In the genomic region with DNA sequence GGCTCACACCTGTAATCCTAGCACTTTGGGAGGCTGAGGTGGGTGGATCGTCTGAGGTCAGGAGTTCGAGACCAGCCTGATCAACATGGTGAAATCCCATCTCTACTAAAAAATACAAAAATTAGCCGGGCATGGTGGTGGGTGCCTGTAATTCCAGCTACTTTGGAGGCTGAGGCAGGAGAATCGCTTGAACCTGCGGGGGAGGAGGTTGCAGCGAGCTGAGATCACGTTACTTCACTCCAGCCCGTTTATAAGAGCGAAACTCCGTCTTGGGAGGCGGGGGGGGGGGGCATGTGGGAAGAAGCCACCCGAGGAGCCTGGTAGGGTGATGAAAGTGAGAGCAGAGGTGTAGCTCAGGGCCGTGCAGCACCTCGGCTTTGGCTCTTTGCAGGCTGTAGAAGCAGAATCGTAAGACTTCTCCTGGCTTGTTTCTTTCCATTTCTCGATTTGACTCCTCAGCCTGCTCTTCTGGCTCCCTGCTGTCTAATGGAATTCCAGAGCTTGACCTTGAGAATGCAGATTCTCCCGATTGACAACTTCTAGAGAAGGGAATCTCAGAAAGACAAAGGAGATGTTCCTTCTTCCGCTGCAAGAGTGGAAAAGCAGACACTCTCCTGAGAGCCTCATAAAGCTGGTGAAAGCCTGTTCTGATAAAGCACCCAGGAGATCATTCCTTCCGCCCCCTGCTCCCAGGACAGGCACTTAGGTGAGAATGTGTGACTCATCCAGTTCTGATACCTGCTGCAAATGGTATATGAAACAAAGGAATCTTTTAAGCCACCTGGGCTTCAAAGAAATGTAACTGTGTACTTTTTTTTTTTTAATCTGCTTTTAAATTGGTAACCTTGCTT, we compare ENCODE assay signal across 16 cellular contexts. TPM values are rescaled to one million over a fixed set of nuclear protein-coding genes. Genes with fewer than 3 reads are reported as not detected.
DNase-seq lines count a peak whose midpoint lies in the region; ATAC-seq, FAIRE-seq and TF ChIP-seq lines count a peak whose summit lies in the region.
"Had no signal": no experiment of that assay in that cellular context is flagged by ENCODE, and none has a peak within 500 bp of the region (broad histone marks: within the 10 kb centered on the region; RNA-seq: fewer than 3 reads in every experiment).

No MANE protein-coding gene starts in this region.

- H3K9me3 Mint-ChIP-seq in stimulated activated naive CD8-positive, alpha-beta T cell treated with anti-CD3 and anti-CD28 coated beads, Interleukin-15, amount 100 ng/mL, for 72 hours: no peaks in the 10 kb centered on the region
- H3K9me3 Mint-ChIP-seq: activated CD4-positive, alpha-beta T cell treated with anti-CD3 and anti-CD28 coated beads, Interleukin-2, amount 10 ng/mL, durations not matched to agents 24 days and 14 days had no signal

- BruUV-seq in K562 (replicated peaks; lab: Mats Ljungman, UMichigan): no TSS peak

- H3K27ac ChIP-seq in K562 (ENCODE audit: extremely low read depth, low read depth, low read length) (no peak overlapping the region), keratinocyte (ENCODE audit: control insufficient read depth, insufficient read depth, low read length) (no peak overlapping the region), upper lobe of right lung (no peak overlapping the region)
- H3K27ac ChIP-seq: adrenal gland, gastroesophageal sphincter had no signal

- POLR2A ChIA-PET in K562 (lab: Yijun Ruan, JAX): interaction anchor here (1.4 kb wide), 1 partner anchor 13 kb away, joined by 3 read pairs; no protein-coding TSS in a partner anchor

- H3K4me1 ChIP-seq in K562 (replicated peaks in 1 of 2; ENCODE audit: control insufficient read depth in 2 of 2, insufficient read depth in 2 of 2, low read length in 2 of 2) (no peaks in the 10 kb centered on the region; a peak in 2 of 5 replicates), keratinocyte (ENCODE audit: control insufficient read depth, extremely low read depth, insufficient read depth, low read length) (peaks cover 8% of the 10 kb centered on the region), upper lobe of right lung (no peaks in the 10 kb centered on the region)
- H3K4me1 ChIP-seq: gastroesophageal sphincter had no signal

- FAIRE-seq in K562 (lab: Jason Lieb, UNC) (peak; percentile 15), keratinocyte (lab: Jason Lieb, UNC) (peak; percentile 77)

- H3K27me3 ChIP-seq in K562 (ENCODE audit: control insufficient read depth in 2 of 2, insufficient read depth in 2 of 2, low read length in 2 of 2): no peaks in the 10 kb centered on the region
- H3K27me3 ChIP-seq in keratinocyte (ENCODE audit: control insufficient read depth, extremely low read depth, insufficient read depth, low read length): no peaks in the 10 kb centered on the region
- no peaks in the 10 kb centered on the region for H3K27me3 ChIP-seq in upper lobe of right lung
- H3K27me3 ChIP-seq: adrenal gland, gastroesophageal sphincter, MG63 had no signal

- 41% methylated on average over 16 of the region's 19 CpGs for whole genome bisulfite sequencing in K562 (ENCODE audit: insufficient coverage, low coverage, missing lambda C conversion rate)

- H3K27me3 Mint-ChIP-seq in stimulated activated naive CD8-positive, alpha-beta T cell treated with anti-CD3 and anti-CD28 coated beads, Interleukin-15, amount 100 ng/mL, for 72 hours: no peaks in the 10 kb centered on the region
- H3K27me3 Mint-ChIP-seq: activated CD4-positive, alpha-beta T cell treated with anti-CD3 and anti-CD28 coated beads, Interleukin-2, amount 10 ng/mL, durations not matched to agents 24 days and 14 days had no signal

- intact Hi-C loops in K562 (cut with micrococcal nuclease): no loop called here
- intact Hi-C loops in upper lobe of right lung (cut with DNase I): no loop called here

- H2AFZ ChIP-seq in K562 (ENCODE audit: low read depth, low read length) (no peak overlapping the region), keratinocyte (ENCODE audit: control insufficient read depth, low read length) (peak overlapping the region; percentile 20)

- no peak for TF ChIP-seq EP300 in K562 (IDR thresholded peaks at IDR 0.05; ENCODE audit: low read length)

- no peak for DNase-seq in stimulated activated naive CD8-positive, alpha-beta T cell treated with anti-CD3 and anti-CD28 coated beads, Interleukin-15, amount 100 ng/mL, for 72 hours
- DNase-seq in stimulated activated naive CD8-positive, alpha-beta T cell treated with anti-CD3 and anti-CD28 coated beads, Interleukin-15, Interleukin-2, amounts not matched to agents 100 U/mL and 50 U/mL, for 24 hours: no peak
- no peak for DNase-seq in K562 (ENCODE audit: extremely low read depth in 1 of 4, low spot score in 3 of 4)
- DNase-seq in keratinocyte (ENCODE audit: low read depth, low spot score): peak; percentile 19
- no peak for DNase-seq in T1000 (lab: John Stamatoyannopoulos, UW)
- DNase-seq in upper lobe of right lung: no peak
- no peak for DNase-seq in EL
- DNase-seq in OCI-M1 (lab: John Stamatoyannopoulos, UW): no peak
- DNase-seq: activated CD4-positive, alpha-beta T cell treated with anti-CD3 and anti-CD28 coated beads, Interleukin-2, amount 10 ng/mL, durations not matched to agents 24 days and 14 days; adrenal gland; left cardiac atrium; MG63; NCI-H2081; SHP77 had no signal

- H3K9me3 ChIP-seq in K562 (replicated peaks; ENCODE audit: control insufficient read depth, insufficient read depth, low read depth, low read length) (no peaks in the 10 kb centered on the region), keratinocyte (ENCODE audit: control insufficient read depth, low read depth, low read length) (no peaks in the 10 kb centered on the region), upper lobe of right lung (no peaks in the 10 kb centered on the region)
- H3K9me3 ChIP-seq: adrenal gland, gastroesophageal sphincter, MG63 had no signal

- CTCF ChIA-PET in K562 (lab: Yijun Ruan, JAX; ENCODE audit: low intra/inter-chr PET ratio): no interaction called here

- TF ChIP-seq CTCF in K562 (IDR thresholded peaks at IDR 0.05 in 2 of 3, conservative IDR thresholded peaks at IDR 0.05 in 1 of 3; ENCODE audit: insufficient read depth in 2 of 3, low read depth in 1 of 3, low read length in 3 of 3) (no peak), keratinocyte (optimal IDR thresholded peaks at IDR 0.05 in 1 of 3, IDR thresholded peaks at IDR 0.05 in 1 of 3, conservative IDR thresholded peaks at IDR 0.05 in 1 of 3; ENCODE audit: extremely low read depth in 1 of 3, insufficient read depth in 2 of 3, low read length in 3 of 3) (no peak), upper lobe of right lung (IDR thresholded peaks at IDR 0.05) (no peak)

- in situ Hi-C loops in K562 (cut with MboI): no loop called here

- H3K9ac ChIP-seq in K562 (ENCODE audit: insufficient read depth in 1 of 2, low read depth in 2 of 2, low read length in 2 of 2): no peak overlapping the region
- H3K9ac ChIP-seq in keratinocyte (ENCODE audit: control insufficient read depth, extremely low read depth, insufficient read depth, low read length): no peak overlapping the region

- ATAC-seq in stimulated activated naive CD8-positive, alpha-beta T cell treated with anti-CD3 and anti-CD28 coated beads, Interleukin-15, amount 100 ng/mL, for 72 hours: no peak
- no peak for ATAC-seq in stimulated activated naive CD8-positive, alpha-beta T cell treated with anti-CD3 and anti-CD28 coated beads, Interleukin-15, Interleukin-2, amounts not matched to agents 100 U/mL and 50 U/mL, for 24 hours
- ATAC-seq in K562 (peak; percentile 38; the same call in 2 of the 3 replicates), upper lobe of right lung (no peak)
- ATAC-seq: gastroesophageal sphincter had no signal

- H3K4me1 Mint-ChIP-seq in stimulated activated naive CD8-positive, alpha-beta T cell treated with anti-CD3 and anti-CD28 coated beads, Interleukin-15, amount 100 ng/mL, for 72 hours: peaks cover 16% of the 10 kb centered on the region

- TF ChIP-seq RAD21 in K562 (CRISPR knock-in tag; conservative IDR thresholded peaks at IDR 0.05 in 1 of 2, IDR thresholded peaks at IDR 0.05 in 1 of 2): no peak

- peaks cover 3% of the 10 kb centered on the region; the same call in 2 of the 3 replicates for H3K36me3 ChIP-seq in K562 (ENCODE audit: control insufficient read depth, insufficient read depth, low read length)
- H3K36me3 ChIP-seq in keratinocyte (ENCODE audit: control insufficient read depth in 2 of 2, extremely low read depth in 1 of 2, insufficient read depth in 2 of 2, low read length in 2 of 2): no peaks in the 10 kb centered on the region
- H3K36me3 ChIP-seq in upper lobe of right lung: peaks cover 16% of the 10 kb centered on the region
- H3K36me3 ChIP-seq: adrenal gland had no signal

- H3K79me2 ChIP-seq in K562 (ENCODE audit: control insufficient read depth, insufficient read depth, low read length) (no peaks in the 10 kb centered on the region), keratinocyte (ENCODE audit: control insufficient read depth, insufficient read depth, low read length) (no peaks in the 10 kb centered on the region)

- H3K4me3 ChIP-seq in K562 (no peak overlapping the region), keratinocyte (ENCODE audit: control insufficient read depth in 2 of 3, extremely low read depth in 1 of 3, insufficient read depth in 2 of 3, low read depth in 1 of 3, low read length in 3 of 3) (no peak overlapping the region), upper lobe of right lung (no peak overlapping the region)
- H3K4me3 ChIP-seq: adrenal gland, gastroesophageal sphincter, MG63 had no signal

- peak overlapping the region; percentile 25 to 48 for H3K27ac Mint-ChIP-seq in stimulated activated naive CD8-positive, alpha-beta T cell treated with anti-CD3 and anti-CD28 coated beads, Interleukin-15, amount 100 ng/mL, for 72 hours
- H3K27ac Mint-ChIP-seq: activated CD4-positive, alpha-beta T cell treated with anti-CD3 and anti-CD28 coated beads, Interleukin-2, amount 10 ng/mL, durations not matched to agents 24 days and 14 days had no signal

- no peak overlapping the region for H3K4me2 ChIP-seq in K562 (ENCODE audit: insufficient read depth, low read length)
- peak overlapping the region; percentile 51 for H3K4me2 ChIP-seq in keratinocyte (ENCODE audit: control insufficient read depth, extremely low read depth, insufficient read depth, low read depth, low read length)

- H3K9me1 ChIP-seq in K562 (ENCODE audit: control insufficient read depth, insufficient read depth, low read length): no peaks in the 10 kb centered on the region
- no peaks in the 10 kb centered on the region for H3K9me1 ChIP-seq in keratinocyte (ENCODE audit: control insufficient read depth, extremely low read depth, insufficient read depth, low read length)

- dilution Hi-C loops in keratinocyte (cut with MboI; ENCODE audit: extremely low pct_ligation_motif_present, low sequenced_read_pairs): no loop called here

- no peak overlapping the region for H3K4me3 Mint-ChIP-seq in stimulated activated naive CD8-positive, alpha-beta T cell treated with anti-CD3 and anti-CD28 coated beads, Interleukin-15, amount 100 ng/mL, for 72 hours
- H3K4me3 Mint-ChIP-seq: activated CD4-positive, alpha-beta T cell treated with anti-CD3 and anti-CD28 coated beads, Interleukin-2, amount 10 ng/mL, durations not matched to agents 24 days and 14 days had no signal

- no peak for TF ChIP-seq POLR2A in K562 (conservative IDR thresholded peaks at IDR 0.05)

- H4K20me1 ChIP-seq in K562 (replicated peaks; ENCODE audit: control insufficient read depth, insufficient read depth, low read length) (no peaks in the 10 kb centered on the region), keratinocyte (ENCODE audit: control insufficient read depth, extremely low read depth, insufficient read depth, low read length) (no peaks in the 10 kb centered on the region)

RNA-seq across cellular contexts. Expression of gene PPP1R16B, which starts 26.0 kb away (rescaled TPM):
- 2.3 and 4.1 TPM in 2 replicates for total RNA-seq in K562 (2011; cell fraction: chromatin; rRNA removed; ENCODE audit: low replicate concordance)
- 2.7 and 3.0 TPM in 2 replicates for total RNA-seq in K562 (2011; cell fraction: nucleolus; rRNA removed)
- total RNA-seq in K562 (2011; cell fraction: nucleoplasm; rRNA removed): 3.3 and 4.4 TPM in 2 replicates
- total RNA-seq in K562 (2014; rRNA removed) (7.5 and 10.4 TPM in 2 replicates), K562 (2014; rRNA removed; fragmentation: Illumina TruSeq; extraction: Trizol) (6.7 and 6.8 TPM in 2 replicates), K562 (2015; rRNA removed; fragmentation: Illumina TruSeq; extraction: Trizol) (6.7 TPM in 2 replicates), K562 (2021) (9.4 and 11.5 TPM in 2 replicates), upper lobe of right lung (22.1 TPM)
- polyA plus RNA-seq in K562 (2011; rRNA removed) (6.8 and 7.1 TPM in 2 replicates), K562 (2014; fragmentation: Illumina TruSeq; extraction: Trizol) (7.9 and 8.9 TPM in 2 replicates), K562 (2014; fragmentation: Nextera tagmentation; extraction: Ambion mirVana) (1 to 10 TPM; 1.5 to 2.3 TPM), K562 (2014; rRNA removed) (6.2 and 6.5 TPM in 2 replicates), keratinocyte (0.19 TPM in 1 of 3 replicates, not detected in the others)
- 4.8 and 6.9 TPM in 2 replicates for polyA plus RNA-seq in K562 (2011; cell fraction: cytosol; rRNA removed)
- 3.6 and 5.2 TPM in 2 replicates for polyA plus RNA-seq in K562 (2011; cell fraction: nucleus; rRNA removed)
- 6.1 and 20.4 TPM in 2 replicates for polyA plus RNA-seq in K562 (2012)
- polyA minus RNA-seq in K562 (2011; rRNA and poly(A)+ RNA removed): 8.5 and 9.7 TPM in 2 replicates
- polyA minus RNA-seq in K562 (2011; cell fraction: cytosol; rRNA and poly(A)+ RNA removed): 4.7 and 6.5 TPM in 2 replicates
- polyA minus RNA-seq in K562 (2011; cell fraction: nucleus; rRNA and poly(A)+ RNA removed): 1.2 and 2.7 TPM in 2 replicates
- not detected for polyA plus RNA-seq in keratinocyte (2011; ENCODE audit: low read depth)
- polyA plus RNA-seq in keratinocyte (2011; cell fraction: cytosol; rRNA removed): not detected in 2 replicates
- polyA plus RNA-seq in keratinocyte (2011; cell fraction: nucleus; rRNA removed): not detected in 2 replicates
- not detected in 2 replicates for polyA plus RNA-seq in keratinocyte (2012; ENCODE audit: low replicate concordance)
- polyA minus RNA-seq in keratinocyte: not detected in 3 replicates
- not detected for polyA minus RNA-seq in keratinocyte (2011; cell fraction: cytosol; rRNA and poly(A)+ RNA removed)
- polyA minus RNA-seq in keratinocyte (2011; cell fraction: nucleus; rRNA and poly(A)+ RNA removed): not detected in 2 replicates
- polyA plus RNA-seq: AG04450 had no signal

RNA-seq across cellular contexts. Expression of gene ACTR5, which starts 31.2 kb away (rescaled TPM):
- total RNA-seq in K562 (2011; cell fraction: chromatin; rRNA removed; ENCODE audit: low replicate concordance): 11.8 and 15.9 TPM in 2 replicates
- total RNA-seq in K562 (2011; cell fraction: nucleolus; rRNA removed): 12.8 and 14.1 TPM in 2 replicates
- total RNA-seq in K562 (2011; cell fraction: nucleoplasm; rRNA removed): 7.4 and 11.3 TPM in 2 replicates
- total RNA-seq in K562 (2014; rRNA removed): 14.0 and 14.5 TPM in 2 replicates
- total RNA-seq in K562 (2014; rRNA removed; fragmentation: Illumina TruSeq; extraction: Trizol): 9.5 and 10.0 TPM in 2 replicates
- total RNA-seq in K562 (2015; rRNA removed; fragmentation: Illumina TruSeq; extraction: Trizol): 11.4 and 12.0 TPM in 2 replicates
- total RNA-seq in K562 (2021): 13.5 and 14.8 TPM in 2 replicates
- polyA plus RNA-seq in K562 (2011; rRNA removed): 18.3 and 18.8 TPM in 2 replicates
- polyA plus RNA-seq in K562 (2011; cell fraction: cytosol; rRNA removed): 10.7 and 12.8 TPM in 2 replicates
- polyA plus RNA-seq in K562 (2011; cell fraction: nucleus; rRNA removed): 54.9 and 59.6 TPM in 2 replicates
- polyA plus RNA-seq in K562 (2012): 9.3 and 10.8 TPM in 2 replicates
- 10.2 and 12.9 TPM in 2 replicates for polyA plus RNA-seq in K562 (2014; fragmentation: Illumina TruSeq; extraction: Trizol)
- 1 to 10 TPM in 1 of 2 experiments, under 1 TPM in 1; 0.93 to 1.8 TPM for polyA plus RNA-seq in K562 (2014; fragmentation: Nextera tagmentation; extraction: Ambion mirVana)
- polyA plus RNA-seq in K562 (2014; rRNA removed): 17.7 and 17.9 TPM in 2 replicates
- 10.3 and 11.8 TPM in 2 replicates for polyA minus RNA-seq in K562 (2011; rRNA and poly(A)+ RNA removed)
- 6.7 and 9.8 TPM in 2 replicates for polyA minus RNA-seq in K562 (2011; cell fraction: cytosol; rRNA and poly(A)+ RNA removed)
- 18.0 and 22.7 TPM in 2 replicates for polyA minus RNA-seq in K562 (2011; cell fraction: nucleus; rRNA and poly(A)+ RNA removed)
- 9.7 to 10.1 TPM (median 9.9 TPM) in 3 replicates for polyA plus RNA-seq in keratinocyte
- polyA plus RNA-seq in keratinocyte (2011; ENCODE audit: low read depth): 5.3 TPM
- polyA plus RNA-seq in keratinocyte (2011; cell fraction: cytosol; rRNA removed): 6.2 and 7.0 TPM in 2 replicates
- 19.4 and 21.8 TPM in 2 replicates for polyA plus RNA-seq in keratinocyte (2011; cell fraction: nucleus; rRNA removed)
- polyA plus RNA-seq in keratinocyte (2012; ENCODE audit: low replicate concordance): 6.5 TPM in 2 replicates
- 6.4 to 7.5 TPM (median 6.8 TPM) in 3 replicates for polyA minus RNA-seq in keratinocyte
- 6.1 TPM for polyA minus RNA-seq in keratinocyte (2011; cell fraction: cytosol; rRNA and poly(A)+ RNA removed)
- 7.4 and 9.7 TPM in 2 replicates for polyA minus RNA-seq in keratinocyte (2011; cell fraction: nucleus; rRNA and poly(A)+ RNA removed)
- total RNA-seq in upper lobe of right lung: 7.0 TPM

RNA-seq across cellular contexts. Expression of gene SLC32A1, which starts 55.2 kb away (rescaled TPM):
- total RNA-seq in K562 (2011; cell fraction: chromatin; rRNA removed; ENCODE audit: low replicate concordance): 0.16 TPM in 1 of 2 replicates, not detected in the other
- not detected in 2 replicates for total RNA-seq in K562 (2011; cell fraction: nucleolus; rRNA removed)
- 0.23 TPM in 1 of 2 replicates, not detected in the other for total RNA-seq in K562 (2011; cell fraction: nucleoplasm; rRNA removed)
- total RNA-seq in K562 (2014; rRNA removed) (not detected in 2 replicates), K562 (2014; rRNA removed; fragmentation: Illumina TruSeq; extraction: Trizol) (not detected in 2 replicates), K562 (2015; rRNA removed; fragmentation: Illumina TruSeq; extraction: Trizol) (not detected in 2 replicates), K562 (2021) (not detected in 2 replicates), upper lobe of right lung (not detected)
- polyA plus RNA-seq in K562 (2011; rRNA removed) (not detected in 2 replicates), K562 (2014; fragmentation: Illumina TruSeq; extraction: Trizol) (not detected in 2 replicates), K562 (2014; fragmentation: Nextera tagmentation; extraction: Ambion mirVana) (not detected), K562 (2014; rRNA removed) (not detected in 2 replicates), keratinocyte (not detected in 3 replicates)
- polyA plus RNA-seq in K562 (2011; cell fraction: cytosol; rRNA removed): not detected in 2 replicates
- not detected in 2 replicates for polyA plus RNA-seq in K562 (2011; cell fraction: nucleus; rRNA removed)
- not detected in 2 replicates for polyA plus RNA-seq in K562 (2012)
- polyA minus RNA-seq in K562 (2011; rRNA and poly(A)+ RNA removed): not detected in 2 replicates
- not detected in 2 replicates for polyA minus RNA-seq in K562 (2011; cell fraction: cytosol; rRNA and poly(A)+ RNA removed)
- polyA minus RNA-seq in K562 (2011; cell fraction: nucleus; rRNA and poly(A)+ RNA removed): not detected in 2 replicates
- polyA plus RNA-seq in keratinocyte (2011; ENCODE audit: low read depth): not detected
- not detected in 2 replicates for polyA plus RNA-seq in keratinocyte (2011; cell fraction: cytosol; rRNA removed)
- polyA plus RNA-seq in keratinocyte (2011; cell fraction: nucleus; rRNA removed): not detected in 2 replicates
- not detected in 2 replicates for polyA plus RNA-seq in keratinocyte (2012; ENCODE audit: low replicate concordance)
- polyA minus RNA-seq in keratinocyte: not detected in 3 replicates
- not detected for polyA minus RNA-seq in keratinocyte (2011; cell fraction: cytosol; rRNA and poly(A)+ RNA removed)
- polyA minus RNA-seq in keratinocyte (2011; cell fraction: nucleus; rRNA and poly(A)+ RNA removed): not detected in 2 replicates
- total RNA-seq: activated CD4-positive, alpha-beta T cell treated with anti-CD3 and anti-CD28 coated beads, Interleukin-2, amount 10 ng/mL, durations not matched to agents 24 days and 14 days; adrenal gland; gastroesophageal sphincter; left cardiac atrium had no signal
- polyA plus RNA-seq: AG04450 had no signal
